Comparison of ENCODE assay signal across 8 cellular contexts in the genomic region with DNA sequence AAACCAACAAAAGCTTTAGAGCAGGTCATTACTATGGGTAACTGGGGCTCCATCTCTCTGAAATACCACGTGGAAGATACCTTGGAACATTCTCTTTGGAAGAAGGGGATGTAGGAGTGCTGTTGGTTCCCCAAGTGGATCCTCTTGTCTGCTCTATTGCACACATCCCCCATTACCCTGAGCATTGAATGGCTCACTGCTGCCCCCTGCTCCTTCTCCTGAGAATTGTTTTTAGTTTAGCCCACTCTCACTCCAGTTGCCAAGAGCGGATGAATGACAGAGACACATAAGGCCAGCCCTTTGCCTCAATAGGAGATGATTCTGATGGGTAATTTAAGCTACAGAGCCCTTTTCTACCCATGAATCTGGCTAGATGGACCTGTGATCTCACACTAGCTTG.
DNase-seq lines count a peak whose midpoint lies in the region; ATAC-seq and TF ChIP-seq lines count a peak whose summit lies in the region.

No MANE protein-coding gene starts in this region.

- no peaks in the 10 kb centered on the region for H3K4me1 ChIP-seq in BE2C
- H3K4me1 ChIP-seq in aorta (ENCODE audit: control insufficient read depth in 1 of 2, insufficient read depth in 2 of 2, low read length in 2 of 2) = no peaks in the 10 kb centered on the region

- no peaks in the 10 kb centered on the region for H3K36me3 Mint-ChIP-seq in activated naive CD4-positive, alpha-beta T cell treated with anti-CD3 and anti-CD28 coated beads, Interleukin-2, amount 10 ng/mL, durations not matched to agents 7 days and 5 days

- H3K4me3 ChIP-seq in BE2C (ENCODE audit: low read depth, low read length) = no peak overlapping the region
- no peak overlapping the region for H3K4me3 ChIP-seq in aorta (ENCODE audit: low read length in 2 of 2)

- no peak overlapping the region for H3K27ac ChIP-seq in aorta (ENCODE audit: low read depth in 1 of 2, low read length in 2 of 2)

- DNase-seq in BE2C = peak; percentile 46
- peak; percentile 85 for DNase-seq in SK-MEL-5 (ENCODE audit: low read depth, low spot score)
- peak; percentile 71 for DNase-seq in activated naive CD4-positive, alpha-beta T cell treated with anti-CD3 and anti-CD28 coated beads, Interleukin-2, amount 10 ng/mL, durations not matched to agents 7 days and 5 days
- peak; percentile 38 for DNase-seq in iPS DF 19.7 (ENCODE audit: low read depth, low spot score)
- peak; percentile 57 to 63 for DNase-seq in stimulated activated CD4-positive, alpha-beta T cell treated with anti-CD3 and anti-CD28 coated beads, Interleukin-2, amount 100 ng/mL, for 48 hours
- DNase-seq in aorta = no peak

- peaks cover 14% of the 10 kb centered on the region for H3K4me1 Mint-ChIP-seq in activated naive CD4-positive, alpha-beta T cell treated with anti-CD3 and anti-CD28 coated beads, Interleukin-2, amount 10 ng/mL, durations not matched to agents 7 days and 5 days

- ATAC-seq in GM18909 (IDR thresholded peaks at IDR 0.05; ENCODE audit: poor library complexity, unreplicated experiment) = peak; percentile 95
- ATAC-seq in HG03342 (IDR thresholded peaks at IDR 0.05; ENCODE audit: unreplicated experiment) = peak; percentile 96
- no peak for ATAC-seq in aorta (ENCODE audit: low FRiP score)

- H3K27me3 Mint-ChIP-seq in activated naive CD4-positive, alpha-beta T cell treated with anti-CD3 and anti-CD28 coated beads, Interleukin-2, amount 10 ng/mL, durations not matched to agents 7 days and 5 days = no peaks in the 10 kb centered on the region

- TF ChIP-seq CTCF in BE2C (IDR thresholded peaks at IDR 0.05; ENCODE audit: low read depth, low read length) = peak; percentile 76

- H3K27me3 ChIP-seq in BE2C (no peaks in the 10 kb centered on the region), aorta (ENCODE audit: control insufficient read depth in 1 of 2, insufficient read depth in 2 of 2, low read length in 1 of 2) (no peaks in the 10 kb centered on the region)

- peaks cover 11% of the 10 kb centered on the region for H3K9me3 Mint-ChIP-seq in activated naive CD4-positive, alpha-beta T cell treated with anti-CD3 and anti-CD28 coated beads, Interleukin-2, amount 10 ng/mL, durations not matched to agents 7 days and 5 days

- H3K9me3 ChIP-seq in BE2C (no peaks in the 10 kb centered on the region), aorta (ENCODE audit: control insufficient read depth, low read length) (peaks cover 1% of the 10 kb centered on the region)

- WGBS in aorta, 2 donors = 50 to 53% methylated on average over 2 of the region's 2 CpGs

- CTCF ChIA-PET in activated naive CD4-positive, alpha-beta T cell treated with anti-CD3 and anti-CD28 coated beads, Interleukin-2, amount 10 ng/mL, durations not matched to agents 7 days and 5 days (lab: Charles Lee) = interaction anchor here (0.8 to 5.7 kb wide), 13 partner anchors 18 to 818 kb away, joined by 3 to 87 read pairs (median 3); a partner anchor contains a TSS

- intact Hi-C loops in aorta (cut with DNase I) = no loop called here

- in situ Hi-C loops in SK-MEL-5 (cut with HindIII; ENCODE audit: low pct_unique_long_range_greater_than_20kb, low sequenced_read_pairs) = no loop called here

- no peak overlapping the region for H3K4me3 Mint-ChIP-seq in activated naive CD4-positive, alpha-beta T cell treated with anti-CD3 and anti-CD28 coated beads, Interleukin-2, amount 10 ng/mL, durations not matched to agents 7 days and 5 days

- H3K36me3 ChIP-seq in BE2C = no peaks in the 10 kb centered on the region
- no peaks in the 10 kb centered on the region for H3K36me3 ChIP-seq in aorta (ENCODE audit: control insufficient read depth in 1 of 2, insufficient read depth in 2 of 2, low read length in 1 of 2)

- no peak overlapping the region for H3K27ac Mint-ChIP-seq in activated naive CD4-positive, alpha-beta T cell treated with anti-CD3 and anti-CD28 coated beads, Interleukin-2, amount 10 ng/mL, durations not matched to agents 7 days and 5 days

Comparison
In these comparisons a context has a peak if more than half of its experiments do, and no peak if none do; other contexts are left out.
1. DNase-seq: peak in BE2C (single experiment), SK-MEL-5 (single experiment), activated naive CD4-positive, alpha-beta T cell treated with anti-CD3 and anti-CD28 coated beads, Interleukin-2, amount 10 ng/mL, durations not matched to agents 7 days and 5 days (single experiment), iPS DF 19.7 (single experiment) and stimulated activated CD4-positive, alpha-beta T cell treated with anti-CD3 and anti-CD28 coated beads, Interleukin-2, amount 100 ng/mL, for 48 hours (2 of 2); none in aorta (0 of 2).